In genomic region chr19:42235181-42235580, GRCh38 we compare ENCODE assay signal across 18 cellular contexts. TPM values are rescaled to one million over a fixed set of nuclear protein-coding genes. Genes with fewer than 3 reads are reported as not detected.
A peak's percentile ranks its signal among the peaks of the same experiment; 100 is the strongest.
DNase-seq lines count a peak whose midpoint lies in the region; ATAC-seq and TF ChIP-seq lines count a peak whose summit lies in the region.
"Had no signal": no experiment of that assay in that cellular context is flagged by ENCODE, and none has a peak within 500 bp of the region (broad histone marks: within the 10 kb centered on the region; RNA-seq: fewer than 3 reads in every experiment).

No MANE protein-coding gene starts in this region.

- H3K4me1 ChIP-seq in Peyer's patch: peaks cover 0 to 26% (median 0%) of the 10 kb centered on the region in 4 donors
- H3K4me1 ChIP-seq: HAP-1 had no signal

- peaks cover 19 to 34% of the 10 kb centered on the region in 2 donors for H3K4me1 Mint-ChIP-seq in natural killer cell treated with Interleukin-12 subunit alpha and Interleukin-12 subunit beta and Interleukin-15 and Interleukin-18, amount 100 ng/mL, for 72 hours (ENCODE audit: low read depth in 2 of 2)
- H3K4me1 Mint-ChIP-seq in natural killer cell (peaks cover 26 to 32% of the 10 kb centered on the region in 2 donors), IgD-negative memory B cell (peaks cover 0 to 4% (median 4%) of the 10 kb centered on the region in 3 donors), immature natural killer cell (peaks cover 17 to 18% of the 10 kb centered on the region in 2 donors), mesothelial cell of epicardium (no peaks in the 10 kb centered on the region)
- H3K4me1 Mint-ChIP-seq: GM23338 had no signal

- peaks cover 3% of the 10 kb centered on the region for H3K36me3 Mint-ChIP-seq in natural killer cell treated with Interleukin-12 subunit alpha and Interleukin-12 subunit beta and Interleukin-15 and Interleukin-18, amount 100 ng/mL, for 72 hours
- no peaks in the 10 kb centered on the region for H3K36me3 Mint-ChIP-seq in natural killer cell
- H3K36me3 Mint-ChIP-seq in IgD-negative memory B cell: no peaks in the 10 kb centered on the region
- H3K36me3 Mint-ChIP-seq in immature natural killer cell: peaks cover 0 to 26% (median 11%) of the 10 kb centered on the region in 3 donors
- H3K36me3 Mint-ChIP-seq in mesothelial cell of epicardium: peaks cover 46% of the 10 kb centered on the region

- H3K4me3 ChIP-seq in Peyer's patch: no peak overlapping the region
- H3K4me3 ChIP-seq: GM12878, GM23338, HAP-1 had no signal

- no peak for ATAC-seq in natural killer cell treated with Interleukin-12 subunit alpha and Interleukin-12 subunit beta and Interleukin-15 and Interleukin-18, amount 100 ng/mL, for 72 hours
- ATAC-seq in natural killer cell (no peak), HG03520 (IDR thresholded peaks at IDR 0.05; ENCODE audit: unreplicated experiment) (no peak)
- ATAC-seq: GM12878, GM23338 had no signal

- no peaks in the 10 kb centered on the region for H3K9me3 Mint-ChIP-seq in natural killer cell treated with Interleukin-12 subunit alpha and Interleukin-12 subunit beta and Interleukin-15 and Interleukin-18, amount 100 ng/mL, for 72 hours
- H3K9me3 Mint-ChIP-seq in natural killer cell: no peaks in the 10 kb centered on the region
- H3K9me3 Mint-ChIP-seq in IgD-negative memory B cell: no peaks in the 10 kb centered on the region
- H3K9me3 Mint-ChIP-seq in immature natural killer cell: no peaks in the 10 kb centered on the region
- H3K9me3 Mint-ChIP-seq in mesothelial cell of epicardium: no peaks in the 10 kb centered on the region
- H3K9me3 Mint-ChIP-seq: GM23338 had no signal

- H3K27ac ChIP-seq in Peyer's patch: peak overlapping the region in 1 of 4 donors; percentile 94

- no peaks in the 10 kb centered on the region for H3K27me3 ChIP-seq in Peyer's patch

- intact Hi-C loops in natural killer cell (cut with micrococcal nuclease): no loop called here

- TF ChIP-seq CTCF in natural killer cell (IDR thresholded peaks at IDR 0.05) (no peak), Peyer's patch (IDR thresholded peaks at IDR 0.05) (no peak), mesothelial cell of epicardium (IDR thresholded peaks at IDR 0.05; ENCODE audit: unreplicated experiment) (no peak)

- no peaks in the 10 kb centered on the region for H3K27me3 Mint-ChIP-seq in natural killer cell treated with Interleukin-12 subunit alpha and Interleukin-12 subunit beta and Interleukin-15 and Interleukin-18, amount 100 ng/mL, for 72 hours
- H3K27me3 Mint-ChIP-seq in natural killer cell (ENCODE audit: low read depth in 2 of 2) (no peaks in the 10 kb centered on the region), IgD-negative memory B cell (no peaks in the 10 kb centered on the region), immature natural killer cell (ENCODE audit: low read depth in 3 of 3) (peaks cover 0 to 5% (median 0%) of the 10 kb centered on the region in 3 donors), mesothelial cell of epicardium (ENCODE audit: low read depth) (no peaks in the 10 kb centered on the region)
- H3K27me3 Mint-ChIP-seq: CD4-positive, alpha-beta memory T cell had no signal

- no peak for TF ChIP-seq POLR2A in Peyer's patch (IDR thresholded peaks at IDR 0.05)

- peak overlapping the region; percentile 33 to 49 for H3K27ac Mint-ChIP-seq in natural killer cell treated with Interleukin-12 subunit alpha and Interleukin-12 subunit beta and Interleukin-15 and Interleukin-18, amount 100 ng/mL, for 72 hours
- H3K27ac Mint-ChIP-seq in natural killer cell: peak overlapping the region in 1 of 2 donors; percentile 49
- peak overlapping the region in 2 of 3 donors; percentile 28 to 67 for H3K27ac Mint-ChIP-seq in IgD-negative memory B cell
- peak overlapping the region in 4 of 6 donors; percentile 36 to 80 (median 45) for H3K27ac Mint-ChIP-seq in immature natural killer cell
- H3K27ac Mint-ChIP-seq in mesothelial cell of epicardium: no peak overlapping the region
- H3K27ac Mint-ChIP-seq: GM23338 had no signal

- peaks cover 0 to 84% (median 0%) of the 10 kb centered on the region in 3 donors for H3K36me3 ChIP-seq in Peyer's patch

- no peak for DNase-seq in natural killer cell treated with Interleukin-12 subunit alpha and Interleukin-12 subunit beta and Interleukin-15 and Interleukin-18, amount 100 ng/mL, for 72 hours (ENCODE audit: low spot score)
- DNase-seq in natural killer cell: no peak
- DNase-seq in immature natural killer cell: no peak
- no peak for DNase-seq in Peyer's patch
- no peak for DNase-seq in mesothelial cell of epicardium (ENCODE audit: low spot score in 2 of 2, unreplicated experiment in 2 of 2)
- DNase-seq: CD4-positive, alpha-beta memory T cell; DND-41; IMR-90; NCI-H1105 treated with DMSO at 0.1 percent for 48 hours; NCI-H2029 treated with DMSO at 0.1 percent for 48 hours; NCI-H226; NCI-H510A treated with DMSO at 0.1 percent for 48 hours; NCI-H748 treated with DMSO at 0.1 percent for 48 hours had no signal

- no peaks in the 10 kb centered on the region for H3K9me3 ChIP-seq in Peyer's patch
- H3K9me3 ChIP-seq: HAP-1 had no signal

- H3K4me3 Mint-ChIP-seq in natural killer cell treated with Interleukin-12 subunit alpha and Interleukin-12 subunit beta and Interleukin-15 and Interleukin-18, amount 100 ng/mL, for 72 hours: no peak overlapping the region
- H3K4me3 Mint-ChIP-seq in natural killer cell: no peak overlapping the region
- no peak overlapping the region for H3K4me3 Mint-ChIP-seq in IgD-negative memory B cell
- no peak overlapping the region for H3K4me3 Mint-ChIP-seq in immature natural killer cell
- no peak overlapping the region for H3K4me3 Mint-ChIP-seq in mesothelial cell of epicardium
- H3K4me3 Mint-ChIP-seq: CD4-positive, alpha-beta memory T cell; GM23338 had no signal

RNA-seq across cellular contexts. Expression of gene GSK3A, which starts 7.2 kb away (rescaled TPM):
- total RNA-seq in natural killer cell treated with Interleukin-12 subunit alpha and Interleukin-12 subunit beta and Interleukin-15 and Interleukin-18, amount 100 ng/mL, for 72 hours: 10 to 100 TPM; 51.1 to 52.8 TPM
- total RNA-seq in natural killer cell: 10 to 100 TPM; 42.5 to 52.1 (median 44.1) TPM
- 24.5 TPM for polyA plus RNA-seq in IgD-negative memory B cell
- 10 to 100 TPM; 14.2 to 28.3 (median 22.3) TPM for polyA plus RNA-seq in immature natural killer cell
- 10 to 100 TPM; 31.4 to 44.1 (median 41.0) TPM for total RNA-seq in Peyer's patch
- total RNA-seq in mesothelial cell of epicardium: 42.9 to 45.5 TPM (median 44.6 TPM) in 3 replicates

RNA-seq across cellular contexts. Expression of gene ZNF526, which starts 15.1 kb away (rescaled TPM):
- total RNA-seq in natural killer cell treated with Interleukin-12 subunit alpha and Interleukin-12 subunit beta and Interleukin-15 and Interleukin-18, amount 100 ng/mL, for 72 hours: 10 to 100 TPM; 18.5 to 23.7 TPM
- 10 to 100 TPM in 2 of 3 donors, 1 to 10 TPM in 1; 8.8 to 10.6 (median 10.2) TPM for total RNA-seq in natural killer cell
- polyA plus RNA-seq in IgD-negative memory B cell: 8.0 TPM
- 1 to 10 TPM; 2.9 to 9.1 (median 5.2) TPM for polyA plus RNA-seq in immature natural killer cell
- total RNA-seq in Peyer's patch: 10 to 100 TPM in 3 of 4 donors, 1 to 10 TPM in 1; 9.1 to 14.0 (median 12.3) TPM
- total RNA-seq in mesothelial cell of epicardium: 12.3 to 13.4 TPM (median 13.3 TPM) in 3 replicates

RNA-seq across cellular contexts. Expression of gene DEDD2, which starts 17.7 kb away (rescaled TPM):
- 10 to 100 TPM; 28.5 to 33.2 TPM for total RNA-seq in natural killer cell treated with Interleukin-12 subunit alpha and Interleukin-12 subunit beta and Interleukin-15 and Interleukin-18, amount 100 ng/mL, for 72 hours
- 100 to 1,000 TPM in 1 of 3 donors, 10 to 100 TPM in 2; 83.2 to 110 (median 83.7) TPM for total RNA-seq in natural killer cell
- polyA plus RNA-seq in IgD-negative memory B cell: 159 TPM
- polyA plus RNA-seq in immature natural killer cell: 100 to 1,000 TPM; 154 to 261 (median 173) TPM
- total RNA-seq in Peyer's patch: 10 to 100 TPM; 20.6 to 60.2 (median 51.6) TPM
- total RNA-seq in mesothelial cell of epicardium: 21.3 to 24.0 TPM (median 23.7 TPM) in 3 replicates

RNA-seq across cellular contexts. Expression of gene ERF, which starts 19.7 kb away (rescaled TPM):
- total RNA-seq in natural killer cell treated with Interleukin-12 subunit alpha and Interleukin-12 subunit beta and Interleukin-15 and Interleukin-18, amount 100 ng/mL, for 72 hours: 10 to 100 TPM; 29.5 to 47.8 TPM
- 100 to 1,000 TPM in 1 of 3 donors, 10 to 100 TPM in 2; 58.3 to 115 (median 75.6) TPM for total RNA-seq in natural killer cell
- polyA plus RNA-seq in IgD-negative memory B cell: 6.7 TPM
- 1 to 10 TPM in 2 of 3 donors, under 1 TPM in 1; 0.24 to 3.4 (median 2.3) TPM for polyA plus RNA-seq in immature natural killer cell
- total RNA-seq in Peyer's patch: 10 to 100 TPM; 13.2 to 85.4 (median 49.3) TPM
- total RNA-seq in mesothelial cell of epicardium: 90.4 to 106 TPM (median 92.1 TPM) in 3 replicates

RNA-seq across cellular contexts. Expression of gene CIC, which starts 33.9 kb away (rescaled TPM):
- 100 to 1,000 TPM; 110 to 115 TPM for total RNA-seq in natural killer cell treated with Interleukin-12 subunit alpha and Interleukin-12 subunit beta and Interleukin-15 and Interleukin-18, amount 100 ng/mL, for 72 hours
- total RNA-seq in natural killer cell (100 to 1,000 TPM in 2 of 3 donors, 10 to 100 TPM in 1; 95.4 to 121 (median 108) TPM), Peyer's patch (10 to 100 TPM; 40.5 to 72.8 (median 67.2) TPM), mesothelial cell of epicardium (84.0 to 90.9 TPM (median 90.8 TPM) in 3 replicates)
- polyA plus RNA-seq in IgD-negative memory B cell (4.5 TPM), immature natural killer cell (1 to 10 TPM in 1 of 3 donors, under 1 TPM in 1, not detected in 1; 0.52 to 2.9 TPM)
